In the genomic region with DNA sequence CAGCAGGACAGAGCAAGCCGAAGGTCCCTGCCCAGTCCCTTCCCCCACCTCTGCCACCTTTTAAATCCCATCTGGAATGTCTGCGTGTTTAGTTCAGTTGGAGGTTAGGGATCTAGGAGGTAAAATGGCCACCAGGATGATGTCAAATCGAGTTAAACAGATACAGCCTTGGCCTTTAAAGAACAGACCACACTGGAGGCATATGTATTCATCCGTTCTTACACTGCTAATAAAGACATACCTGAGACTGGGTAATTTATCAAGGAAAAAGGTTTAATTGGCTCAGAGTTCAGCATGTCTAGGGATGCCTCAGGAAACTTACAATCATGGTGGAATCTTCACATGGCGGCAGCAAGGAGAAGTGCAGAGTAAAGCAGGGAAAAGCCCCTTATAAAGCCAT, we compare ENCODE assay signal across 22 cellular contexts.
DNase-seq lines count a peak whose midpoint lies in the region; ATAC-seq and TF ChIP-seq lines count a peak whose summit lies in the region.
"Had no signal": no experiment of that assay in that cellular context is flagged by ENCODE, and none has a peak within 500 bp of the region (broad histone marks: within the 10 kb centered on the region; RNA-seq: fewer than 3 reads in every experiment).

No MANE protein-coding gene starts in this region.

- H3K9ac ChIP-seq in NT2/D1 (ENCODE audit: insufficient read length, low read depth), result no peak overlapping the region

- no peaks in the 10 kb centered on the region for H3K36me3 ChIP-seq in NT2/D1 (ENCODE audit: insufficient read depth, insufficient read length, low read length)
- no peaks in the 10 kb centered on the region for H3K36me3 ChIP-seq in left lung
- H3K36me3 ChIP-seq: HAP-1 had no signal

- no peak overlapping the region for H3K4me3 ChIP-seq in NT2/D1 (ENCODE audit: insufficient read length, low read depth)
- H3K4me3 ChIP-seq in left lung, result no peak overlapping the region
- H3K4me3 ChIP-seq: A549, HAP-1 had no signal

- no peak overlapping the region for H3K27ac ChIP-seq in left lung
- H3K27ac ChIP-seq: A549, epithelial cell of prostate had no signal

- peaks cover 2% of the 10 kb centered on the region for H3K27me3 Mint-ChIP-seq in activated CD4-positive, alpha-beta T cell treated with anti-CD3 and anti-CD28 coated beads, Interleukin-2, amount 10 ng/mL, durations not matched to agents 24 days and 14 days
- no peaks in the 10 kb centered on the region for H3K27me3 Mint-ChIP-seq in activated naive CD8-positive, alpha-beta T cell treated with anti-CD3 and anti-CD28 coated beads, Interleukin-2, amount 10 ng/mL, durations not matched to agents 7 days and 5 days

- H3K27me3 ChIP-seq in NT2/D1 (ENCODE audit: insufficient read depth, insufficient read length) (no peaks in the 10 kb centered on the region), left lung (no peaks in the 10 kb centered on the region)

- H3K4me1 Mint-ChIP-seq in activated CD4-positive, alpha-beta T cell treated with anti-CD3 and anti-CD28 coated beads, Interleukin-2, amount 10 ng/mL, durations not matched to agents 24 days and 14 days, result peaks cover 70% of the 10 kb centered on the region
- peaks cover 20% of the 10 kb centered on the region for H3K4me1 Mint-ChIP-seq in activated naive CD8-positive, alpha-beta T cell treated with anti-CD3 and anti-CD28 coated beads, Interleukin-2, amount 10 ng/mL, durations not matched to agents 7 days and 5 days
- peaks cover 62% of the 10 kb centered on the region for H3K4me1 Mint-ChIP-seq in stimulated activated effector memory CD8-positive, alpha-beta T cell treated with anti-CD3 and anti-CD28 coated beads, Interleukin-12 subunit alpha, Interleukin-12 subunit beta, amount 100 ng/mL, for 72 hours
- H3K4me1 Mint-ChIP-seq: activated B cell treated with CpG ODN at 0.5 μM for 24 hours, naive B cell had no signal

- H3K4me1 ChIP-seq in NT2/D1 (ENCODE audit: insufficient read depth, insufficient read length), result no peaks in the 10 kb centered on the region
- no peaks in the 10 kb centered on the region for H3K4me1 ChIP-seq in left lung

- ATAC-seq in activated naive CD8-positive, alpha-beta T cell treated with anti-CD3 and anti-CD28 coated beads, Interleukin-2, amount 10 ng/mL, durations not matched to agents 7 days and 5 days (ENCODE audit: low read depth), result no peak
- ATAC-seq in stimulated activated effector memory CD8-positive, alpha-beta T cell treated with anti-CD3 and anti-CD28 coated beads, Interleukin-12 subunit alpha, Interleukin-12 subunit beta, amount 100 ng/mL, for 72 hours, result peak; percentile 6
- no peak for ATAC-seq in left lung
- ATAC-seq: A549, left ventricle myocardium superior had no signal

- peaks cover 7% of the 10 kb centered on the region for H3K9me3 Mint-ChIP-seq in activated CD4-positive, alpha-beta T cell treated with anti-CD3 and anti-CD28 coated beads, Interleukin-2, amount 10 ng/mL, durations not matched to agents 24 days and 14 days
- H3K9me3 Mint-ChIP-seq in activated naive CD8-positive, alpha-beta T cell treated with anti-CD3 and anti-CD28 coated beads, Interleukin-2, amount 10 ng/mL, durations not matched to agents 7 days and 5 days, result peaks cover 3% of the 10 kb centered on the region
- no peaks in the 10 kb centered on the region for H3K9me3 Mint-ChIP-seq in stimulated activated effector memory CD8-positive, alpha-beta T cell treated with anti-CD3 and anti-CD28 coated beads, Interleukin-12 subunit alpha, Interleukin-12 subunit beta, amount 100 ng/mL, for 72 hours

- no peak for TF ChIP-seq CTCF in left lung (IDR thresholded peaks at IDR 0.05)

- no peaks in the 10 kb centered on the region for H3K9me3 ChIP-seq in NT2/D1 (ENCODE audit: insufficient read depth, low read length)
- H3K9me3 ChIP-seq in left lung, result no peaks in the 10 kb centered on the region
- H3K9me3 ChIP-seq: A549, HAP-1 had no signal

- intact Hi-C loops in activated CD4-positive, alpha-beta T cell treated with anti-CD3 and anti-CD28 coated beads, Interleukin-2, amount 10 ng/mL, durations not matched to agents 24 days and 14 days (cut with micrococcal nuclease), result loop anchor here (1.0 to 5.0 kb wide), 8 partner anchors 10 to 365 kb away; a partner anchor contains a TSS
- intact Hi-C loops in left lung (cut with DNase I), result no loop called here

- peak overlapping the region; percentile 73 for H3K4me3 Mint-ChIP-seq in activated CD4-positive, alpha-beta T cell treated with anti-CD3 and anti-CD28 coated beads, Interleukin-2, amount 10 ng/mL, durations not matched to agents 24 days and 14 days
- H3K4me3 Mint-ChIP-seq in activated naive CD8-positive, alpha-beta T cell treated with anti-CD3 and anti-CD28 coated beads, Interleukin-2, amount 10 ng/mL, durations not matched to agents 7 days and 5 days, result peak overlapping the region; percentile 37
- H3K4me3 Mint-ChIP-seq in stimulated activated effector memory CD8-positive, alpha-beta T cell treated with anti-CD3 and anti-CD28 coated beads, Interleukin-12 subunit alpha, Interleukin-12 subunit beta, amount 100 ng/mL, for 72 hours, result peak overlapping the region; percentile 34
- H3K4me3 Mint-ChIP-seq: activated B cell treated with CpG ODN at 0.5 μM for 24 hours, mesothelial cell of epicardium, naive B cell had no signal

- POLR2A ChIA-PET in activated naive CD8-positive, alpha-beta T cell treated with anti-CD3 and anti-CD28 coated beads, Interleukin-2, amount 10 ng/mL, durations not matched to agents 7 days and 5 days (lab: Charles Lee), result no interaction called here

- peak overlapping the region; percentile 91 for H3K27ac Mint-ChIP-seq in activated CD4-positive, alpha-beta T cell treated with anti-CD3 and anti-CD28 coated beads, Interleukin-2, amount 10 ng/mL, durations not matched to agents 24 days and 14 days
- H3K27ac Mint-ChIP-seq in activated naive CD8-positive, alpha-beta T cell treated with anti-CD3 and anti-CD28 coated beads, Interleukin-2, amount 10 ng/mL, durations not matched to agents 7 days and 5 days, result no peak overlapping the region
- H3K27ac Mint-ChIP-seq in stimulated activated effector memory CD8-positive, alpha-beta T cell treated with anti-CD3 and anti-CD28 coated beads, Interleukin-12 subunit alpha, Interleukin-12 subunit beta, amount 100 ng/mL, for 72 hours, result peak overlapping the region; percentile 74
- H3K27ac Mint-ChIP-seq: activated B cell treated with CpG ODN at 0.5 μM for 24 hours, mesothelial cell of epicardium, naive B cell had no signal

- DNase-seq in activated CD4-positive, alpha-beta T cell treated with anti-CD3 and anti-CD28 coated beads, Interleukin-2, amount 10 ng/mL, durations not matched to agents 24 days and 14 days, result no peak
- DNase-seq in activated CD4-positive, alpha-beta T cell treated with anti-CD3 and anti-CD28 coated beads for 4 hours, result no peak
- DNase-seq in NT2/D1 (ENCODE audit: low read depth, low spot score), result peak; percentile 9
- no peak for DNase-seq in activated naive CD8-positive, alpha-beta T cell treated with anti-CD3 and anti-CD28 coated beads, Interleukin-2, amount 10 ng/mL, durations not matched to agents 7 days and 5 days
- no peak for DNase-seq in stimulated activated effector memory CD8-positive, alpha-beta T cell treated with anti-CD3 and anti-CD28 coated beads, Interleukin-12 subunit alpha, Interleukin-12 subunit beta, amount 100 ng/mL, for 72 hours (ENCODE audit: low spot score in 2 of 2)
- DNase-seq in left lung, result no peak
- DNase-seq in dermis blood vessel endothelial cell, result no peak
- no peak for DNase-seq in activated gamma-delta T cell (lab: John Stamatoyannopoulos, UW)
- DNase-seq: activated B cell treated with CpG ODN at 0.5 μM for 24 hours, DMS53, islet precursor cell, left ventricle myocardium superior, naive B cell, NCI-H1105 treated with DMSO at 0.1 percent for 48 hours, NCI-H2029, NCI-H524 treated with DMSO at 0.1 percent for 48 hours, Right ventricle myocardium superior, trophoblast cell had no signal

- H3K36me3 Mint-ChIP-seq in activated CD4-positive, alpha-beta T cell treated with anti-CD3 and anti-CD28 coated beads, Interleukin-2, amount 10 ng/mL, durations not matched to agents 24 days and 14 days (ENCODE audit: low read depth), result peaks cover 53% of the 10 kb centered on the region
- H3K36me3 Mint-ChIP-seq in activated naive CD8-positive, alpha-beta T cell treated with anti-CD3 and anti-CD28 coated beads, Interleukin-2, amount 10 ng/mL, durations not matched to agents 7 days and 5 days, result peaks cover 34% of the 10 kb centered on the region
- peaks cover 9% of the 10 kb centered on the region for H3K36me3 Mint-ChIP-seq in stimulated activated effector memory CD8-positive, alpha-beta T cell treated with anti-CD3 and anti-CD28 coated beads, Interleukin-12 subunit alpha, Interleukin-12 subunit beta, amount 100 ng/mL, for 72 hours
- H3K36me3 Mint-ChIP-seq: naive B cell had no signal
